18 cellular contexts compared by ENCODE assay signal in genomic region chr18:22683786-22684185, GRCh38.
DNase-seq lines count a peak whose midpoint lies in the region; ATAC-seq and TF ChIP-seq lines count a peak whose summit lies in the region.
"Had no signal": no experiment of that assay in that cellular context is flagged by ENCODE, and none has a peak within 500 bp of the region (broad histone marks: within the 10 kb centered on the region; RNA-seq: fewer than 3 reads in every experiment).

No MANE protein-coding gene starts in this region.

- peaks cover 10% of the 10 kb centered on the region for H3K4me1 ChIP-seq in RWPE2 (ENCODE audit: insufficient read depth, poor library complexity, severe bottlenecking)
- H3K4me1 ChIP-seq: BE2C, HAP-1 had no signal

- H3K27ac ChIP-seq in 22Rv1 (peak overlapping the region; percentile 59), RWPE2 (ENCODE audit: poor library complexity, severe bottlenecking) (peak overlapping the region; percentile 15)

- no peaks in the 10 kb centered on the region for H3K27me3 Mint-ChIP-seq in progenitor cell of endocrine pancreas

- no peaks in the 10 kb centered on the region for H3K9me3 ChIP-seq in RWPE2 (ENCODE audit: severe bottlenecking)
- H3K9me3 ChIP-seq: BE2C had no signal

- no peaks in the 10 kb centered on the region for H3K36me3 ChIP-seq in RWPE2 (ENCODE audit: low read depth)
- H3K36me3 ChIP-seq: BE2C, HAP-1 had no signal

- H3K9me3 Mint-ChIP-seq in progenitor cell of endocrine pancreas (ENCODE audit: low read depth), result peaks cover 11% of the 10 kb centered on the region
- H3K9me3 Mint-ChIP-seq: activated T-helper 1 cell treated with anti-CD3 and anti-CD28 coated beads, Interleukin-12 subunit alpha, Interleukin-12 subunit beta, Interleukin-2, Interleukin-4 antibody, amounts not matched to agents 30 ng/mL and 10 ng/mL and 1 ng/mL, durations not matched to agents 14 hours and 24 hours and 36 hours; CD8-positive, alpha-beta memory T cell had no signal

- peak overlapping the region; percentile 31 for H3K27ac Mint-ChIP-seq in progenitor cell of endocrine pancreas
- H3K27ac Mint-ChIP-seq: activated naive CD4-positive, alpha-beta T cell treated with anti-CD3 and anti-CD28 coated beads, Interleukin-2, amount 50 U/mL, for 24 hours; activated T-helper 1 cell treated with anti-CD3 and anti-CD28 coated beads, Interleukin-12 subunit alpha, Interleukin-12 subunit beta, Interleukin-2, Interleukin-4 antibody, amounts not matched to agents 30 ng/mL and 10 ng/mL and 1 ng/mL, durations not matched to agents 14 hours and 24 hours and 36 hours; CD8-positive, alpha-beta memory T cell had no signal

- H3K4me3 Mint-ChIP-seq in progenitor cell of endocrine pancreas (ENCODE audit: low read depth), result no peak overlapping the region
- H3K4me3 Mint-ChIP-seq: activated naive CD4-positive, alpha-beta T cell treated with anti-CD3 and anti-CD28 coated beads, Interleukin-2, amount 50 U/mL, for 24 hours; activated T-helper 1 cell treated with anti-CD3 and anti-CD28 coated beads, Interleukin-12 subunit alpha, Interleukin-12 subunit beta, Interleukin-2, Interleukin-4 antibody, amounts not matched to agents 30 ng/mL and 10 ng/mL and 1 ng/mL, durations not matched to agents 14 hours and 24 hours and 36 hours; CD8-positive, alpha-beta memory T cell; neural crest cell had no signal

- intact Hi-C loops in left colon (cut with DNase I, micrococcal nuclease), result no loop called here

- H3K4me1 Mint-ChIP-seq in progenitor cell of endocrine pancreas (ENCODE audit: low read depth), result peaks cover 2% of the 10 kb centered on the region
- H3K4me1 Mint-ChIP-seq: activated naive CD4-positive, alpha-beta T cell treated with anti-CD3 and anti-CD28 coated beads, Interleukin-2, amount 50 U/mL, for 24 hours; CD8-positive, alpha-beta memory T cell; neural crest cell had no signal

- TF ChIP-seq CTCF in 22Rv1 (IDR thresholded peaks at IDR 0.05) (no peak), RWPE2 (IDR thresholded peaks at IDR 0.05; ENCODE audit: poor library complexity, severe bottlenecking) (no peak), progenitor cell of endocrine pancreas (IDR thresholded peaks at IDR 0.05; ENCODE audit: unreplicated experiment) (no peak)

- H3K36me3 Mint-ChIP-seq in progenitor cell of endocrine pancreas (ENCODE audit: insufficient read depth), result peaks cover 2% of the 10 kb centered on the region
- H3K36me3 Mint-ChIP-seq: activated naive CD4-positive, alpha-beta T cell treated with anti-CD3 and anti-CD28 coated beads, Interleukin-2, amount 50 U/mL, for 24 hours had no signal

- ATAC-seq in RWPE2 (ENCODE audit: low read depth) (no peak), left colon (peak; percentile 13), GM19351 (IDR thresholded peaks at IDR 0.05; ENCODE audit: unreplicated experiment) (no peak), GM19395 (IDR thresholded peaks at IDR 0.05; ENCODE audit: unreplicated experiment) (no peak)

- DNase-seq in RWPE2 (ENCODE audit: low spot score) (no peak), left colon (peak in 1 of 2 donors; percentile 16), progenitor cell of endocrine pancreas (ENCODE audit: low spot score, unreplicated experiment) (no peak), NCI-H82 treated with DMSO at 0.1 percent for 48 hours (lab: John Stamatoyannopoulos, UW; ENCODE audit: unreplicated experiment) (no peak), amygdala (lab: John Stamatoyannopoulos, UW) (no peak)
- DNase-seq: activated CD4-positive, alpha-beta T cell treated with anti-CD3 and anti-CD28 coated beads, Interleukin-2, amount 50 U/mL, for 4 hours; CD8-positive, alpha-beta memory T cell; GDM1; NCI-H1436; stimulated activated naive CD4-positive, alpha-beta T cell treated with Interleukin-2 at 50 U/mL for 16 hours had no signal

- H3K4me3 ChIP-seq in RWPE2 (ENCODE audit: severe bottlenecking), result no peak overlapping the region
- H3K4me3 ChIP-seq: HAP-1 had no signal

- no peaks in the 10 kb centered on the region for H3K27me3 ChIP-seq in RWPE2 (ENCODE audit: insufficient read depth, poor library complexity, severe bottlenecking)
- H3K27me3 ChIP-seq: BE2C had no signal
